23 cellular contexts compared by ENCODE assay signal in the genomic region with DNA sequence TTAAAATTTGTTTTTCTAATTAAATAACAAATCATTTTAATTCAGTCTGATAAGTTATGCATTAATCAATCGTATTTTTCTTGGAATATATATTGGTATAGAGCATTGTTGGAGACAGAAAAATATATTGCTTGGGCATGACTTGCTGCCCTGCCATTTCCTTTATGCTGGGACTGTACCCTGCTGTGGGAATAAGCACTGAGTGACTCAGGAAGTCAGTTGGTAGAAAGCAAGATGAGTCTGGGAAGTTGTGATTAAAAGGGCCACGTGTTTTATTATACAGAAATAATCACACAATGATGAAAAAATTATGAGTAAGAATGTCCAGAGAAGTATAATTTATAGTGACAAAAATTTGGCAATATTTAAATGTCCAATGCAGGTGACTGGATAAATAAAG.
"Had no signal": no experiment of that assay in that cellular context is flagged by ENCODE, and none has a peak within 500 bp of the region (broad histone marks: within the 10 kb centered on the region; RNA-seq: fewer than 3 reads in every experiment).

No MANE protein-coding gene starts in this region.

- H3K36me3 ChIP-seq: breast epithelium, MG63, SJSA1, WERI-Rb-1 had no signal

- ATAC-seq: activated CD4-positive, alpha-beta T cell treated with anti-CD3 and anti-CD28 coated beads for 36 hours; activated CD8-positive, alpha-beta T cell treated with anti-CD3 and anti-CD28 coated beads for 36 hours; Panc1; T-helper 17 cell had no signal

- H3K4me1 ChIP-seq: breast epithelium, SJSA1 had no signal

- H3K27me3 ChIP-seq: breast epithelium, MG63, SJSA1 had no signal

- H3K9me3 ChIP-seq: breast epithelium, MG63, SJSA1 had no signal

- H3K27me3 Mint-ChIP-seq: activated CD8-positive, alpha-beta T cell treated with anti-CD3 and anti-CD28 coated beads for 36 hours; activated naive CD4-positive, alpha-beta T cell treated with anti-CD3 and anti-CD28 coated beads, Interleukin-2, amount 50 U/mL, for 24 hours; T-helper 17 cell had no signal

- H3K4me3 Mint-ChIP-seq: activated CD4-positive, alpha-beta T cell treated with anti-CD3 and anti-CD28 coated beads for 36 hours; activated CD8-positive, alpha-beta T cell treated with anti-CD3 and anti-CD28 coated beads for 36 hours; activated naive CD4-positive, alpha-beta T cell treated with anti-CD3 and anti-CD28 coated beads, Interleukin-2, amount 50 U/mL, for 24 hours; T-helper 17 cell had no signal

- DNase-seq: activated CD4-positive, alpha-beta T cell treated with anti-CD3 and anti-CD28 coated beads for 36 hours; activated CD8-positive, alpha-beta memory T cell treated with anti-CD3 and anti-CD28 coated beads, Interleukin-2, amount 50 U/mL, for 4 hours; activated CD8-positive, alpha-beta T cell treated with anti-CD3 and anti-CD28 coated beads for 36 hours; aorta; central memory CD4-positive, alpha-beta T cell; MG63; MV-4-11; NCI-H1105; NCI-H1436; NCI-H1694 treated with DMSO at 0.1 percent for 48 hours; NCI-H2029 treated with DMSO at 0.1 percent for 48 hours; NCI-H510A treated with DMSO at 0.1 percent for 48 hours; NCI-H69; NK-92 treated with Interleukin-12 subunit alpha and Interleukin-12 subunit beta, amount 100 ng/mL, for 24 hours; OCI-M1; SHP77; T-helper 17 cell; T-helper 9 cell; WERI-Rb-1 had no signal

- H3K9me3 Mint-ChIP-seq: activated CD8-positive, alpha-beta T cell treated with anti-CD3 and anti-CD28 coated beads for 36 hours; activated naive CD4-positive, alpha-beta T cell treated with anti-CD3 and anti-CD28 coated beads, Interleukin-2, amount 50 U/mL, for 24 hours had no signal

- H3K4me1 Mint-ChIP-seq: activated CD4-positive, alpha-beta T cell treated with anti-CD3 and anti-CD28 coated beads for 36 hours; activated naive CD4-positive, alpha-beta T cell treated with anti-CD3 and anti-CD28 coated beads, Interleukin-2, amount 50 U/mL, for 24 hours; T-helper 17 cell had no signal

- H3K36me3 Mint-ChIP-seq: activated naive CD4-positive, alpha-beta T cell treated with anti-CD3 and anti-CD28 coated beads, Interleukin-2, amount 50 U/mL, for 24 hours had no signal

- H3K27ac ChIP-seq: breast epithelium, SJSA1, WERI-Rb-1 had no signal

- H3K4me3 ChIP-seq: breast epithelium, MG63, SJSA1 had no signal

- H3K27ac Mint-ChIP-seq: activated CD4-positive, alpha-beta T cell treated with anti-CD3 and anti-CD28 coated beads for 36 hours; activated CD8-positive, alpha-beta T cell treated with anti-CD3 and anti-CD28 coated beads for 36 hours; activated naive CD4-positive, alpha-beta T cell treated with anti-CD3 and anti-CD28 coated beads, Interleukin-2, amount 50 U/mL, for 24 hours; T-helper 17 cell had no signal
